Comparison of ENCODE assay signal across 8 cellular contexts in genomic region chr6:25050356-25050755, GRCh38.
DNase-seq lines count a peak whose midpoint lies in the region; ATAC-seq and TF ChIP-seq lines count a peak whose summit lies in the region.

No MANE protein-coding gene starts in this region.

- peaks cover 5% of the 10 kb centered on the region for H3K4me1 ChIP-seq in prostate gland (replicated peaks)

- no peak for TF ChIP-seq CTCF in prostate gland (IDR thresholded peaks at IDR 0.05)

- H3K4me3 ChIP-seq in prostate gland: no peak overlapping the region

- no peak for ATAC-seq in GM19452 (IDR thresholded peaks at IDR 0.05; ENCODE audit: unreplicated experiment)

- H3K36me3 ChIP-seq in prostate gland: no peaks in the 10 kb centered on the region

- H3K27me3 ChIP-seq in prostate gland (replicated peaks; ENCODE audit: insufficient read depth): no peaks in the 10 kb centered on the region

- H3K9me3 ChIP-seq in prostate gland: no peaks in the 10 kb centered on the region

- TF ChIP-seq POLR2A in prostate gland (IDR thresholded peaks at IDR 0.05): no peak

- no peak overlapping the region for H3K27ac ChIP-seq in prostate gland

- DNase-seq in NCI-H1694 treated with DMSO at 0.1 percent for 48 hours (lab: John Stamatoyannopoulos, UW): peak; percentile 0
- no peak for DNase-seq in NCI-H1694 (lab: John Stamatoyannopoulos, UW)
- DNase-seq in T-helper 9 cell: peak; percentile 32
- DNase-seq in dedifferentiated amniotic fluid mesenchymal stem cell (ENCODE audit: extremely low spot score): peak; percentile 23
- peak; percentile 72 for DNase-seq in stimulated activated CD4-positive, alpha-beta T cell treated with anti-CD3 and anti-CD28 coated beads, Interleukin-4, amount 100 ng/mL, for 24 hours
- no peak for DNase-seq in prostate gland (ENCODE audit: low spot score)
- no peak for DNase-seq in NCI-H1092 treated with DMSO at 0.1 percent for 48 hours (lab: John Stamatoyannopoulos, UW)

- intact Hi-C loops in prostate gland (cut with DNase I): no loop called here

- WGBS in prostate gland: 20% methylated on average over 6 of the region's 6 CpGs

Comparison
In these comparisons a context has a peak if more than half of its experiments do, and no peak if none do; other contexts are left out.
1. DNase-seq: peak in NCI-H1694 treated with DMSO at 0.1 percent for 48 hours (single experiment), T-helper 9 cell (single experiment), dedifferentiated amniotic fluid mesenchymal stem cell (single experiment) and stimulated activated CD4-positive, alpha-beta T cell treated with anti-CD3 and anti-CD28 coated beads, Interleukin-4, amount 100 ng/mL, for 24 hours (single experiment); none in NCI-H1694 (single experiment), prostate gland (single experiment) and NCI-H1092 treated with DMSO at 0.1 percent for 48 hours (single experiment).